ENCODE assay signal across 26 cellular contexts in genomic region chr1:63759778-63760177, GRCh38. TPM values are rescaled to one million over a fixed set of nuclear protein-coding genes. Genes with fewer than 3 reads are reported as not detected.
DNase-seq lines count a peak whose midpoint lies in the region; ATAC-seq and TF ChIP-seq lines count a peak whose summit lies in the region.
"Had no signal": no experiment of that assay in that cellular context is flagged by ENCODE, and none has a peak within 500 bp of the region (broad histone marks: within the 10 kb centered on the region; RNA-seq: fewer than 3 reads in every experiment).

No MANE protein-coding gene starts in this region.

- peaks cover 8% of the 10 kb centered on the region; the same call in 1 of the 2 replicates for H3K4me1 ChIP-seq in HEK293 (ENCODE audit: control insufficient read depth, insufficient read depth, low read length)
- H3K4me1 ChIP-seq: BE2C, BLaER1 had no signal

- CTCF ChIA-PET in HEK293 (lab: Yijun Ruan, JAX): interaction anchor here (0.6 kb wide), 1 partner anchor 60 kb away, joined by 3 read pairs; no protein-coding TSS in a partner anchor
- CTCF ChIA-PET in activated CD4-positive, alpha-beta T cell treated with anti-CD3 and anti-CD28 coated beads for 36 hours (lab: Charles Lee): interaction anchor here (0.5 to 0.9 kb wide), 2 partner anchors 377 to 485 kb away, joined by 3 read pairs; no protein-coding TSS in a partner anchor

- no peak for ATAC-seq in stimulated activated naive B cell treated with anti-CD40 and anti-IgM and Interleukin-4, amounts not matched to agents 10 μg/mL and 1 μg/mL and 100 μg/mL, for 72 hours (replicated peaks)
- ATAC-seq in activated CD4-positive, alpha-beta T cell treated with anti-CD3 and anti-CD28 coated beads for 36 hours: no peak
- no peak for ATAC-seq in GM19351 (IDR thresholded peaks at IDR 0.05; ENCODE audit: unreplicated experiment)
- ATAC-seq: GM12878 had no signal

- no peaks in the 10 kb centered on the region for H3K36me3 Mint-ChIP-seq in stimulated activated naive B cell treated with anti-CD40 and anti-IgM and Interleukin-4, amounts not matched to agents 10 μg/mL and 1 μg/mL and 100 μg/mL, for 72 hours
- no peaks in the 10 kb centered on the region for H3K36me3 Mint-ChIP-seq in activated CD4-positive, alpha-beta T cell treated with anti-CD3 and anti-CD28 coated beads for 36 hours (ENCODE audit: low read depth)
- H3K36me3 Mint-ChIP-seq: CD14-positive monocyte; CD4-positive, CD25-positive, alpha-beta regulatory T cell; CD8-positive, alpha-beta memory T cell had no signal

- H3K4me3 Mint-ChIP-seq in stimulated activated naive B cell treated with anti-CD40 and anti-IgM and Interleukin-4, amounts not matched to agents 10 μg/mL and 1 μg/mL and 100 μg/mL, for 72 hours: no peak overlapping the region
- no peak overlapping the region for H3K4me3 Mint-ChIP-seq in activated CD4-positive, alpha-beta T cell treated with anti-CD3 and anti-CD28 coated beads for 36 hours
- H3K4me3 Mint-ChIP-seq: CD14-positive monocyte; CD4-positive, alpha-beta memory T cell; CD4-positive, CD25-positive, alpha-beta regulatory T cell; CD8-positive, alpha-beta memory T cell had no signal

- H3K27ac ChIP-seq in HEK293 (ENCODE audit: extremely low read depth, low read depth, low read length): no peak overlapping the region
- H3K27ac ChIP-seq: BLaER1 had no signal

- no peaks in the 10 kb centered on the region for H3K36me3 ChIP-seq in HEK293 (ENCODE audit: control insufficient read depth in 2 of 2, insufficient read depth in 1 of 2, low read length in 2 of 2)
- H3K36me3 ChIP-seq: BE2C, BLaER1 had no signal

- no peak for TF ChIP-seq CTCF in HEK293 (tag by site-specific recombination; IDR thresholded peaks at IDR 0.05)

- no peak overlapping the region for H3K4me3 ChIP-seq in HEK293 (ENCODE audit: low read depth, low read length)
- H3K4me3 ChIP-seq: BLaER1, GM12878 had no signal

- H3K4me1 Mint-ChIP-seq in stimulated activated naive B cell treated with anti-CD40 and anti-IgM and Interleukin-4, amounts not matched to agents 10 μg/mL and 1 μg/mL and 100 μg/mL, for 72 hours: no peaks in the 10 kb centered on the region
- H3K4me1 Mint-ChIP-seq in activated CD4-positive, alpha-beta T cell treated with anti-CD3 and anti-CD28 coated beads for 36 hours: no peaks in the 10 kb centered on the region
- H3K4me1 Mint-ChIP-seq: CD14-positive monocyte; CD4-positive, alpha-beta memory T cell; CD4-positive, CD25-positive, alpha-beta regulatory T cell; CD8-positive, alpha-beta memory T cell had no signal

- no peaks in the 10 kb centered on the region for H3K9me3 ChIP-seq in HEK293 (ENCODE audit: control insufficient read depth, insufficient read depth, low read depth, low read length)
- H3K9me3 ChIP-seq: BE2C, BLaER1 had no signal

- intact Hi-C loops in activated CD4-positive, alpha-beta T cell treated with anti-CD3 and anti-CD28 coated beads for 36 hours (cut with DNase I, micrococcal nuclease): no loop called here

- peaks cover 0 to 10% of the 10 kb centered on the region in 2 donors for H3K27me3 Mint-ChIP-seq in stimulated activated naive B cell treated with anti-CD40 and anti-IgM and Interleukin-4, amounts not matched to agents 10 μg/mL and 1 μg/mL and 100 μg/mL, for 72 hours
- peaks cover 2% of the 10 kb centered on the region for H3K27me3 Mint-ChIP-seq in activated CD4-positive, alpha-beta T cell treated with anti-CD3 and anti-CD28 coated beads for 36 hours
- H3K27me3 Mint-ChIP-seq: CD4-positive, CD25-positive, alpha-beta regulatory T cell had no signal

- peak; percentile 54 for DNase-seq in NOMO-1 treated with DMSO at 0.1 percent for 48 hours (lab: John Stamatoyannopoulos, UW; ENCODE audit: unreplicated experiment)
- DNase-seq in SKM-1 (lab: John Stamatoyannopoulos, UW; ENCODE audit: unreplicated experiment): peak; percentile 39
- DNase-seq in stimulated activated naive B cell treated with anti-CD40 and anti-IgM and Interleukin-4, amounts not matched to agents 10 μg/mL and 1 μg/mL and 100 μg/mL, for 72 hours: no peak
- DNase-seq in activated CD4-positive, alpha-beta T cell treated with anti-CD3 and anti-CD28 coated beads for 36 hours: no peak
- no peak for DNase-seq in NCI-H128 (lab: John Stamatoyannopoulos, UW; ENCODE audit: unreplicated experiment)
- DNase-seq: 8988T; ACHN; BE2C; C1 segment of cervical spinal cord; CD4-positive, alpha-beta memory T cell; CD4-positive, CD25-positive, alpha-beta regulatory T cell; CD8-positive, alpha-beta memory T cell; COR-L47; DMS 273 treated with DMSO at 0.1 percent for 48 hours; DMS153; DMS53; DMS79; DND-41; EL; GDM1 had no signal

- peak overlapping the region; percentile 9 for H3K27ac Mint-ChIP-seq in stimulated activated naive B cell treated with anti-CD40 and anti-IgM and Interleukin-4, amounts not matched to agents 10 μg/mL and 1 μg/mL and 100 μg/mL, for 72 hours
- no peak overlapping the region for H3K27ac Mint-ChIP-seq in activated CD4-positive, alpha-beta T cell treated with anti-CD3 and anti-CD28 coated beads for 36 hours
- H3K27ac Mint-ChIP-seq: CD14-positive monocyte; CD4-positive, alpha-beta memory T cell; CD4-positive, CD25-positive, alpha-beta regulatory T cell; CD8-positive, alpha-beta memory T cell had no signal

- POLR2A ChIA-PET in HEK293 (lab: Yijun Ruan, JAX): interaction anchor here (0.7 kb wide), 1 partner anchor 77 kb away, joined by 4 read pairs; no protein-coding TSS in a partner anchor
- POLR2A ChIA-PET in activated CD4-positive, alpha-beta T cell treated with anti-CD3 and anti-CD28 coated beads for 36 hours (lab: Charles Lee): no interaction called here

- H3K9me3 Mint-ChIP-seq in stimulated activated naive B cell treated with anti-CD40 and anti-IgM and Interleukin-4, amounts not matched to agents 10 μg/mL and 1 μg/mL and 100 μg/mL, for 72 hours: peaks cover 0 to 2% of the 10 kb centered on the region in 2 donors
- no peaks in the 10 kb centered on the region for H3K9me3 Mint-ChIP-seq in activated CD4-positive, alpha-beta T cell treated with anti-CD3 and anti-CD28 coated beads for 36 hours (ENCODE audit: low read depth)

TF ChIP-seq in HEK293, 187 proteins besides CTCF, POLR2A, EP300 and RAD21:
- TF ChIP-seq ZBTB17 (tag by site-specific recombination; IDR thresholded peaks at IDR 0.05) (no peak), ZNF513 (tag by site-specific recombination; IDR thresholded peaks at IDR 0.05) (peak; percentile 96)
TF ChIP-seq in HEK293: peak in this region for 1.

RNA-seq across cellular contexts. Expression of gene ROR1, which starts 14.0 kb away (rescaled TPM):
- total RNA-seq in activated CD4-positive, alpha-beta T cell treated with anti-CD3 and anti-CD28 coated beads for 36 hours: under 1 TPM in 1 of 2 experiments, not detected in 1; 0.21 TPM
- total RNA-seq: CD4-positive, alpha-beta memory T cell; CD4-positive, CD25-positive, alpha-beta regulatory T cell; CD8-positive, alpha-beta memory T cell; G401 had no signal

Comparison
In these comparisons a context has a peak if more than half of its experiments do, and no peak if none do; other contexts are left out.
1. DNase-seq: peak in NOMO-1 treated with DMSO at 0.1 percent for 48 hours (single experiment) and SKM-1 (single experiment); none in stimulated activated naive B cell treated with anti-CD40 and anti-IgM and Interleukin-4, amounts not matched to agents 10 μg/mL and 1 μg/mL and 100 μg/mL, for 72 hours (single experiment), activated CD4-positive, alpha-beta T cell treated with anti-CD3 and anti-CD28 coated beads for 36 hours (single experiment) and NCI-H128 (single experiment).